32 cellular contexts compared by ENCODE assay signal in genomic region chr4:100198061-100198460, GRCh38.
"Had no signal": no experiment of that assay in that cellular context is flagged by ENCODE, and none has a peak within 500 bp of the region (broad histone marks: within the 10 kb centered on the region; RNA-seq: fewer than 3 reads in every experiment).

No MANE protein-coding gene starts in this region.

- ATAC-seq: activated naive CD4-positive, alpha-beta T cell treated with anti-CD3 and anti-CD28 coated beads, Interleukin-2, amount 50 U/mL, for 72 hours; activated naive CD8-positive, alpha-beta T cell treated with anti-CD3 and anti-CD28 coated beads, Interleukin-2, amount 50 U/mL, for 24 hours; activated T-cell treated with anti-CD3 and anti-CD28 coated beads, Interleukin-2, amount 50 U/mL, for 4 hours; activated T-cell treated with anti-CD3 and anti-CD28 coated beads, Interleukin-2, amount 50 U/mL, for 72 hours; activated T-helper 17 cell treated with anti-CD3 and anti-CD28 coated beads, Interleukin-2, amount 50 U/mL, for 72 hours; body of pancreas had no signal

- H3K4me3 ChIP-seq: adrenal gland, ascending aorta, body of pancreas, breast epithelium, cardiac muscle cell had no signal

- H3K9me3 ChIP-seq: adrenal gland, ascending aorta, body of pancreas, breast epithelium had no signal

- H3K36me3 ChIP-seq: adrenal gland, ascending aorta, brain microvascular endothelial cell, breast epithelium, cardiac muscle cell had no signal

- DNase-seq: activated effector memory CD4-positive, alpha-beta T cell treated with anti-CD3 and anti-CD28 coated beads, Interleukin-2, amount 50 U/mL, for 16 hours; activated effector memory CD4-positive, alpha-beta T cell treated with Interleukin-2 at 50 U/mL for 16 hours; activated gamma-delta T cell; activated gamma-delta T cell treated with Interleukin-2 at 50 U/mL for 16 hours; activated naive CD4-positive, alpha-beta T cell; activated naive CD4-positive, alpha-beta T cell treated with anti-CD3 and anti-CD28 coated beads for 36 hours; activated naive CD4-positive, alpha-beta T cell treated with anti-CD3 and anti-CD28 coated beads, Interleukin-2, amount 10 ng/mL, durations not matched to agents 7 days and 5 days; activated naive CD4-positive, alpha-beta T cell treated with anti-CD3 and anti-CD28 coated beads, Interleukin-2, amount 50 U/mL, for 16 hours; activated naive CD4-positive, alpha-beta T cell treated with Interleukin-2 at 50 U/mL for 16 hours; activated naive CD8-positive, alpha-beta T cell treated with anti-CD3 and anti-CD28 coated beads for 36 hours; activated naive CD8-positive, alpha-beta T cell treated with anti-CD3 and anti-CD28 coated beads, Interleukin-2, amount 10 ng/mL, durations not matched to agents 7 days and 5 days; activated naive CD8-positive, alpha-beta T cell treated with anti-CD3 and anti-CD28 coated beads, Interleukin-2, amount 50 U/mL, for 24 hours; activated T-cell treated with anti-CD3 and anti-CD28 coated beads, Interleukin-2, amount 50 U/mL, for 1 hour; activated T-cell treated with anti-CD3 and anti-CD28 coated beads, Interleukin-2, amount 50 U/mL, for 24 hours; activated T-cell treated with anti-CD3 and anti-CD28 coated beads, Interleukin-2, amount 50 U/mL, for 4 hours; activated T-cell treated with anti-CD3 and anti-CD28 coated beads, Interleukin-2, amount 50 U/mL, for 48 hours; activated T-cell treated with anti-CD3 and anti-CD28 coated beads, Interleukin-2, amount 50 U/mL, for 72 hours; adrenal gland; amniotic stem cell; amygdala; anterior cingulate cortex; aorta; body of pancreas; brain microvascular endothelial cell; caudate nucleus; central memory CD4-positive, alpha-beta T cell; cerebellar nuclear complex had no signal

- H3K27ac ChIP-seq: adrenal gland, ascending aorta, body of pancreas, brain microvascular endothelial cell, breast epithelium, cardiac muscle cell had no signal

- H3K4me1 ChIP-seq: adrenal gland, ascending aorta, body of pancreas, breast epithelium had no signal

- H3K27me3 ChIP-seq: adrenal gland, ascending aorta, body of pancreas, brain microvascular endothelial cell, breast epithelium, cardiac muscle cell had no signal
